In genomic region chr6:120304223-120304622, GRCh38 we compare ENCODE assay signal across 18 cellular contexts.
"Had no signal": no experiment of that assay in that cellular context is flagged by ENCODE, and none has a peak within 500 bp of the region (broad histone marks: within the 10 kb centered on the region; RNA-seq: fewer than 3 reads in every experiment).

No MANE protein-coding gene starts in this region.

- ATAC-seq: effector memory CD8-positive, alpha-beta T cell; gastrocnemius medialis; heart right ventricle; mucosa of descending colon; naive thymus-derived CD8-positive, alpha-beta T cell; sciatic nerve; stimulated activated memory B cell treated with anti-CD40 and anti-IgM and Interleukin-4, amounts not matched to agents 10 μg/mL and 1 μg/mL and 100 μg/mL, for 72 hours had no signal

- FAIRE-seq: islet of Langerhans had no signal

- DNase-seq: effector memory CD8-positive, alpha-beta T cell; gastrocnemius medialis; heart right ventricle; hypothalamus; kidney glomerular epithelial cell; mammary epithelial cell; mucosa of descending colon; naive thymus-derived CD8-positive, alpha-beta T cell; posterior cingulate gyrus; spleen; stimulated activated CD4-positive, alpha-beta T cell treated with anti-CD3 and anti-CD28 coated beads, Interleukin-15, amount 100 ng/mL, for 24 hours; stimulated activated CD4-positive, alpha-beta T cell treated with anti-CD3 and anti-CD28 coated beads, Interleukin-1b, Interleukin-23, amount 100 ng/mL, for 48 hours; stimulated activated CD4-positive, alpha-beta T cell treated with anti-CD3 and anti-CD28 coated beads, Interleukin-4, amount 100 ng/mL, for 24 hours; tibial artery; upper lobe of left lung had no signal
